In the genomic region with DNA sequence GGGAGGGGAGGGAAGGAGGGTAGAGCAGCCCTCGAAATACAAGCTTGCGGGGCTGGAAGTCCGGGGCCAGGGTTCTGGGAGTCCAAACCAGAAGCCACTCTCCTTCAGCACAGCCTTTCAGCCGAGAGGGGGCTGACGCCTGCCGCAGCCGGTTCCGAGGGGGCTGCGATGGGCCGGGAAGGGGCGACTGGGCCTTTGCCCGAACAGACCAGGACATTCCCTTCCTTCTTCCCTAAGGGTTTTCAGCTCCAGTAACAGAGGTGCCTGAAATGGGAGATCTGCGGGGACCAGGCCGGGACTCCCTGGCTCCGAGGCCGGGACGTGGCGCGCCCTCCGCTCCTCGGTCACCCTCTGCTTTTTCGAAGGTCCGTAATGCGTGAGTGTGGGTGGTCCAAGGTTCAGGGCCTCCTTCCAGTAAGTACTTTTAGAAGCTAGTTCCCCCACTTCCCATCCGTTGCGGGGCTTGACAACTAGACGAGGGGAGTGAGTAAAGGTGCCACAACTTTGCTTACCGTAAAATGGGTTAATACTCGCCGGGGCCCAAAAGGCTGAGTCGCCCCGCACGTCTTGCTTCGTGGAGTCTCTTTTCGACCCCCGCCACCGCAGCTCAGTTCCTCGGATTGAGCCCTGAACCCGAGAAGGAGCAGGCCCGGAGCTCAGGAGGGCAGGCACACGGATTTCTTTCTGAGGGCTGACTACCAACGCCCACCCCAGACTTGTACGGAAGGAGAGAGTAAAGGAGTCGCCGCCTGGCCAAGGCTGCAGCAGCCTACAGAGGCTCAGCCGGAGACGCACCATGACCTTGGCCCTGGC, we compare ENCODE assay signal across 11 cellular contexts. TPM values are rescaled to one million over a fixed set of nuclear protein-coding genes. Genes with fewer than 3 reads are reported as not detected.
A peak's percentile ranks its signal among the peaks of the same experiment; 100 is the strongest.
DNase-seq lines count a peak whose midpoint lies in the region; ATAC-seq and TF ChIP-seq lines count a peak whose summit lies in the region.
"Had no signal": no experiment of that assay in that cellular context is flagged by ENCODE, and none has a peak within 500 bp of the region (broad histone marks: within the 10 kb centered on the region; RNA-seq: fewer than 3 reads in every experiment).

No MANE protein-coding gene starts in this region.

- TF ChIP-seq POLR2A in GM18505 (IDR thresholded peaks at IDR 0.05; ENCODE audit: borderline replicate concordance, extremely low read depth, insufficient read depth, insufficient read length) = no peak

- H3K4me1 ChIP-seq in CD4-positive, alpha-beta memory T cell (ENCODE audit: insufficient read depth, low read length) = peaks cover 57% of the 10 kb centered on the region
- H3K4me1 ChIP-seq in HUES48 (ENCODE audit: control insufficient read depth, insufficient read depth, low read length) (peaks cover 29% of the 10 kb centered on the region), tibial artery (peaks cover 0 to 51% (median 37%) of the 10 kb centered on the region in 4 donors)

- H3K36me3 ChIP-seq in CD4-positive, alpha-beta memory T cell (ENCODE audit: insufficient read depth, low read length) = no peaks in the 10 kb centered on the region
- H3K36me3 ChIP-seq in HUES48 (ENCODE audit: control insufficient read depth, insufficient read depth, low read length) (no peaks in the 10 kb centered on the region), tibial artery (no peaks in the 10 kb centered on the region)

- peaks cover 59 to 62% of the 10 kb centered on the region in 2 donors for H3K27me3 Mint-ChIP-seq in CD4-positive, alpha-beta memory T cell
- H3K27me3 Mint-ChIP-seq in natural killer cell treated with Interleukin-12 subunit alpha and Interleukin-12 subunit beta and Interleukin-15 and Interleukin-18, amount 100 ng/mL, for 72 hours = peaks cover 49 to 72% of the 10 kb centered on the region in 2 donors

- H3K36me3 Mint-ChIP-seq in CD4-positive, alpha-beta memory T cell = no peaks in the 10 kb centered on the region
- peaks cover 10% of the 10 kb centered on the region for H3K36me3 Mint-ChIP-seq in natural killer cell treated with Interleukin-12 subunit alpha and Interleukin-12 subunit beta and Interleukin-15 and Interleukin-18, amount 100 ng/mL, for 72 hours

- no peak for DNase-seq in CD4-positive, alpha-beta memory T cell
- DNase-seq in coronary artery (ENCODE audit: low spot score) (no peak), tibial artery (no peak), epidermal melanocyte (ENCODE audit: insufficient read length, low spot score) (no peak)
- DNase-seq in natural killer cell treated with Interleukin-12 subunit alpha and Interleukin-12 subunit beta and Interleukin-15 and Interleukin-18, amount 100 ng/mL, for 72 hours (ENCODE audit: low spot score) = no peak
- DNase-seq: activated gamma-delta T cell treated with Interleukin-2 at 50 U/mL for 16 hours had no signal

- peak overlapping the region; percentile 31 to 86 (median 72) for H3K4me3 Mint-ChIP-seq in CD4-positive, alpha-beta memory T cell
- peak overlapping the region; percentile 30 for H3K4me3 Mint-ChIP-seq in natural killer cell treated with Interleukin-12 subunit alpha and Interleukin-12 subunit beta and Interleukin-15 and Interleukin-18, amount 100 ng/mL, for 72 hours

- no peaks in the 10 kb centered on the region for H3K9me3 ChIP-seq in CD4-positive, alpha-beta memory T cell (ENCODE audit: control insufficient read depth in 1 of 2, low read length in 2 of 2)
- H3K9me3 ChIP-seq in HUES48 (ENCODE audit: control insufficient read depth, insufficient read depth, low read length) (no peaks in the 10 kb centered on the region), tibial artery (no peaks in the 10 kb centered on the region)

- H3K9me3 Mint-ChIP-seq in CD4-positive, alpha-beta memory T cell = peaks cover 0 to 27% (median 6%) of the 10 kb centered on the region in 8 donors
- no peaks in the 10 kb centered on the region for H3K9me3 Mint-ChIP-seq in natural killer cell treated with Interleukin-12 subunit alpha and Interleukin-12 subunit beta and Interleukin-15 and Interleukin-18, amount 100 ng/mL, for 72 hours

- intact Hi-C loops in CD4-positive, alpha-beta memory T cell (cut with micrococcal nuclease) = loop anchor here (1.0 to 5.0 kb wide), 2 partner anchors 9 to 90 kb away; no protein-coding TSS in a partner anchor
- intact Hi-C loops in tibial artery (cut with DNase I; ENCODE audit: low total_unique reads) = no loop called here

- POLR2A ChIA-PET in CD4-positive, alpha-beta memory T cell (lab: Charles Lee; ENCODE audit: partially characterized antibody) = interaction anchor here (2.1 to 2.6 kb wide), 2 partner anchors 8 to 92 kb away, joined by 9 to 12 read pairs; no protein-coding TSS in a partner anchor

- H3K27ac Mint-ChIP-seq in CD4-positive, alpha-beta memory T cell = peak overlapping the region in 2 of 7 donors; percentile 68
- H3K27ac Mint-ChIP-seq in natural killer cell treated with Interleukin-12 subunit alpha and Interleukin-12 subunit beta and Interleukin-15 and Interleukin-18, amount 100 ng/mL, for 72 hours = no peak overlapping the region

- H3K9ac ChIP-seq in HUES48 (ENCODE audit: low read depth, low read length) = no peak overlapping the region

- TF ChIP-seq CTCF in coronary artery (IDR thresholded peaks at IDR 0.05) (no peak), tibial artery (IDR thresholded peaks at IDR 0.05) (no peak)

- H3K4me1 Mint-ChIP-seq in CD4-positive, alpha-beta memory T cell = peaks cover 26 to 58% (median 42%) of the 10 kb centered on the region in 4 donors
- peaks cover 26 to 32% of the 10 kb centered on the region in 2 donors for H3K4me1 Mint-ChIP-seq in natural killer cell treated with Interleukin-12 subunit alpha and Interleukin-12 subunit beta and Interleukin-15 and Interleukin-18, amount 100 ng/mL, for 72 hours (ENCODE audit: low read depth in 2 of 2)

- no peak for ATAC-seq in natural killer cell treated with Interleukin-12 subunit alpha and Interleukin-12 subunit beta and Interleukin-15 and Interleukin-18, amount 100 ng/mL, for 72 hours
- ATAC-seq in GM18505 (IDR thresholded peaks at IDR 0.05; ENCODE audit: unreplicated experiment) = no peak
- ATAC-seq in GM19351 (IDR thresholded peaks at IDR 0.05; ENCODE audit: unreplicated experiment) = no peak

- peaks cover 73% of the 10 kb centered on the region for H3K27me3 ChIP-seq in CD4-positive, alpha-beta memory T cell (ENCODE audit: insufficient read depth, low read length)
- H3K27me3 ChIP-seq in HUES48 (ENCODE audit: control insufficient read depth, insufficient read depth, low read length) (peaks cover 99% of the 10 kb centered on the region), tibial artery (peaks cover 0 to 85% of the 10 kb centered on the region in 2 donors)

- H3K4me3 ChIP-seq in CD4-positive, alpha-beta memory T cell (ENCODE audit: low read length in 2 of 2) = peak overlapping the region in 1 of 2 donors; percentile 16
- H3K4me3 ChIP-seq in HUES48 (ENCODE audit: low read depth, low read length) (peak overlapping the region; percentile 67), coronary artery (peak overlapping the region; percentile 59), tibial artery (peak overlapping the region in 1 of 2 donors; percentile 31)

- H3K27ac ChIP-seq in CD4-positive, alpha-beta memory T cell (ENCODE audit: low read depth, low read length) = no peak overlapping the region
- H3K27ac ChIP-seq in HUES48 (ENCODE audit: low read depth, low read length) = no peak overlapping the region
- H3K27ac ChIP-seq in coronary artery = no peak overlapping the region
- no peak overlapping the region for H3K27ac ChIP-seq in tibial artery

- CTCF ChIA-PET in CD4-positive, alpha-beta memory T cell (lab: Charles Lee; ENCODE audit: partially characterized antibody) = interaction anchor here (2.1 to 3.5 kb wide), 2 partner anchors 63 to 92 kb away, joined by 4 to 20 read pairs; no protein-coding TSS in a partner anchor

RNA-seq across cellular contexts. Expression of a gene that starts 2.9 kb away (rescaled TPM):
- total RNA-seq in CD4-positive, alpha-beta memory T cell = not detected
- polyA plus RNA-seq in CD4-positive, alpha-beta memory T cell = not detected
- total RNA-seq in natural killer cell treated with Interleukin-12 subunit alpha and Interleukin-12 subunit beta and Interleukin-15 and Interleukin-18, amount 100 ng/mL, for 72 hours = under 1 TPM in 1 of 2 donors, not detected in 1; 0.81 TPM
- total RNA-seq: esophagus mucosa, mononuclear cell had no signal
